Comparison of ENCODE assay signal across 21 cellular contexts in the genomic region with DNA sequence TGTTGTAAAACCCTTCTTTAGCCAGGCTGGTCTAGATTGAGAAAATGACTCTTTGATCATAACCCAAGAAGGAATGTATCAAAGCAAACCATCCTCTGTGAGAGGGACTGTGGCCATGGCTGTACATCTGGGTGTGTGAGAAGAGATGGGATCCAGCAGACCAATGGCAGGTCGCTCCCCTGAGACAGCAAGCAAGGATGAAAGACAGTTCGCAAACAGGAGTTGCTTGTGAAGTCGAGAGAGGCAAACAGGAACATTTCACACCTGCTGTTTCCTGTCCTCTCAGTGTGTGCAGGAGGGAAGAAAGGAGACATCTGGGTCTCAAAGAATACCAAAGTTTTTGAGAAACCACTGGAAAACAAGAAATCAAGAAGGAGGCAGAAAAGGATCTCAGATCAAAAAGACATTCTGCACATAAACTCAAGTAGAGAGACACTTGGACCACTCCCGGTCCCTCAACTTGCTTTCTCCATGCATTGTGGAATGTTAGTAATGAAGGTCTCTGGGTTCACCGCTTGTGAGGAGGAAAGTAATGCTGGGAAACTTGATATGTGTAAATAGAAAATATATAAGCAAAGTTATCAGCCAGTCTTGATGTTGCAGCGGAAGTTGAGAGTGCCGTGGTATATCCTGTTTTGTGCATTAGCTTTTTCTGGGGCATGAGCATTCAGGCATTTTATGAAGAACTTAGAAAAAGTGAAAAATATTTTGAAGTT.
DNase-seq lines count a peak whose midpoint lies in the region; ATAC-seq and TF ChIP-seq lines count a peak whose summit lies in the region.
"Had no signal": no experiment of that assay in that cellular context is flagged by ENCODE, and none has a peak within 500 bp of the region (broad histone marks: within the 10 kb centered on the region; RNA-seq: fewer than 3 reads in every experiment).

No MANE protein-coding gene starts in this region.

- no peak overlapping the region for H2AFZ ChIP-seq in PC-9

- POLR2A ChIA-PET in PC-9 (lab: Charles Lee; ENCODE audit: unreplicated experiment): no interaction called here
- POLR2A ChIA-PET in naive thymus-derived CD8-positive, alpha-beta T cell (lab: Charles Lee): no interaction called here

- H3K27ac ChIP-seq in PC-9 (peak overlapping the region; percentile 47), left lung (no peak overlapping the region)
- H3K27ac ChIP-seq: heart left ventricle, sigmoid colon, SJCRH30, tibial artery had no signal

- H3K9me2 ChIP-seq in PC-9 (ENCODE audit: insufficient read depth): no peaks in the 10 kb centered on the region

- H3K27ac Mint-ChIP-seq in activated naive CD4-positive, alpha-beta T cell treated with anti-CD3 and anti-CD28 coated beads, Interleukin-2, amount 50 U/mL, for 24 hours: no peak overlapping the region
- H3K27ac Mint-ChIP-seq in naive thymus-derived CD8-positive, alpha-beta T cell: peak overlapping the region in 7 of 10 donors; percentile 41 to 88 (median 71)
- H3K27ac Mint-ChIP-seq: endodermal cell; stimulated activated naive B cell treated with anti-CD40 and anti-IgM and Interleukin-4, amounts not matched to agents 10 μg/mL and 1 μg/mL and 100 μg/mL, for 72 hours; T-helper 2 cell treated with Interferon-gamma antibody and Interleukin-4, amounts not matched to agents 5 μg/mL and 100 μg/mL, for 36 hours had no signal

- H3K9me3 ChIP-seq in PC-9 (ENCODE audit: insufficient read depth, low read depth) (no peaks in the 10 kb centered on the region), left lung (no peaks in the 10 kb centered on the region)
- H3K9me3 ChIP-seq: heart left ventricle, sigmoid colon, SJCRH30, tibial artery had no signal

- peaks cover 10% of the 10 kb centered on the region; the same call in 1 of the 2 replicates for H3F3A ChIP-seq in PC-9 (ENCODE audit: insufficient read depth, low read depth)

- no peaks in the 10 kb centered on the region for H3K36me3 Mint-ChIP-seq in activated naive CD4-positive, alpha-beta T cell treated with anti-CD3 and anti-CD28 coated beads, Interleukin-2, amount 50 U/mL, for 24 hours
- no peaks in the 10 kb centered on the region for H3K36me3 Mint-ChIP-seq in naive thymus-derived CD8-positive, alpha-beta T cell
- H3K36me3 Mint-ChIP-seq: stimulated activated naive B cell treated with anti-CD40 and anti-IgM and Interleukin-4, amounts not matched to agents 10 μg/mL and 1 μg/mL and 100 μg/mL, for 72 hours had no signal

- no peaks in the 10 kb centered on the region for H3K36me3 ChIP-seq in PC-9 (ENCODE audit: low read depth)
- H3K36me3 ChIP-seq in left lung: no peaks in the 10 kb centered on the region
- H3K36me3 ChIP-seq: heart left ventricle, sigmoid colon, SJCRH30, tibial artery had no signal

- H3K9me3 Mint-ChIP-seq in activated naive CD4-positive, alpha-beta T cell treated with anti-CD3 and anti-CD28 coated beads, Interleukin-2, amount 50 U/mL, for 24 hours: no peaks in the 10 kb centered on the region
- no peaks in the 10 kb centered on the region for H3K9me3 Mint-ChIP-seq in naive thymus-derived CD8-positive, alpha-beta T cell
- H3K9me3 Mint-ChIP-seq: endodermal cell; stimulated activated naive B cell treated with anti-CD40 and anti-IgM and Interleukin-4, amounts not matched to agents 10 μg/mL and 1 μg/mL and 100 μg/mL, for 72 hours; T-helper 2 cell treated with Interferon-gamma antibody and Interleukin-4, amounts not matched to agents 5 μg/mL and 100 μg/mL, for 36 hours had no signal

- H3K4me1 ChIP-seq in PC-9 (replicated peaks; ENCODE audit: insufficient read depth) (peaks cover 36% of the 10 kb centered on the region), left lung (no peaks in the 10 kb centered on the region)
- H3K4me1 ChIP-seq: heart left ventricle, sigmoid colon, tibial artery had no signal

- intact Hi-C loops in PC-9 (cut with micrococcal nuclease; ENCODE audit: unreplicated experiment) (loop anchor here (2.0 to 5.0 kb wide), 3 partner anchors 150 to 538 kb away; no protein-coding TSS in a partner anchor), left lung (cut with DNase I) (no loop called here), Right ventricle myocardium superior (cut with DNase I) (no loop called here)

- peak overlapping the region; percentile 9; the same call in 1 of the 2 replicates for H3K4me2 ChIP-seq in PC-9

- TF ChIP-seq CTCF in PC-9 (conservative IDR thresholded peaks at IDR 0.05) (no peak), left lung (IDR thresholded peaks at IDR 0.05) (no peak)

- H3K27me3 ChIP-seq in PC-9 (ENCODE audit: insufficient read depth, low read depth) (no peaks in the 10 kb centered on the region), left lung (no peaks in the 10 kb centered on the region)
- H3K27me3 ChIP-seq: heart left ventricle, sigmoid colon, SJCRH30, tibial artery had no signal

- peaks cover 9% of the 10 kb centered on the region for H3K27me3 Mint-ChIP-seq in activated naive CD4-positive, alpha-beta T cell treated with anti-CD3 and anti-CD28 coated beads, Interleukin-2, amount 50 U/mL, for 24 hours
- no peaks in the 10 kb centered on the region for H3K27me3 Mint-ChIP-seq in naive thymus-derived CD8-positive, alpha-beta T cell
- H3K27me3 Mint-ChIP-seq: stimulated activated naive B cell treated with anti-CD40 and anti-IgM and Interleukin-4, amounts not matched to agents 10 μg/mL and 1 μg/mL and 100 μg/mL, for 72 hours had no signal

- no peaks in the 10 kb centered on the region for H4K20me1 ChIP-seq in PC-9 (ENCODE audit: insufficient read depth)

- BruUV-seq in PC-9 (replicated peaks; lab: Mats Ljungman, UMichigan): no TSS peak

- peaks cover 17% of the 10 kb centered on the region for H3K4me1 Mint-ChIP-seq in activated naive CD4-positive, alpha-beta T cell treated with anti-CD3 and anti-CD28 coated beads, Interleukin-2, amount 50 U/mL, for 24 hours
- H3K4me1 Mint-ChIP-seq in naive thymus-derived CD8-positive, alpha-beta T cell: peaks cover 4 to 13% (median 10%) of the 10 kb centered on the region in 4 donors

- H3K4me3 Mint-ChIP-seq in activated naive CD4-positive, alpha-beta T cell treated with anti-CD3 and anti-CD28 coated beads, Interleukin-2, amount 50 U/mL, for 24 hours: peak overlapping the region; percentile 65
- peak overlapping the region in 9 of 10 donors; percentile 11 to 75 (median 69) for H3K4me3 Mint-ChIP-seq in naive thymus-derived CD8-positive, alpha-beta T cell
- H3K4me3 Mint-ChIP-seq: endodermal cell; stimulated activated naive B cell treated with anti-CD40 and anti-IgM and Interleukin-4, amounts not matched to agents 10 μg/mL and 1 μg/mL and 100 μg/mL, for 72 hours; T-helper 2 cell treated with Interferon-gamma antibody and Interleukin-4, amounts not matched to agents 5 μg/mL and 100 μg/mL, for 36 hours had no signal

- H3K4me3 ChIP-seq in PC-9: no peak overlapping the region
- no peak overlapping the region for H3K4me3 ChIP-seq in left lung
- H3K4me3 ChIP-seq: heart left ventricle, lung, sigmoid colon, SJCRH30, tibial artery had no signal

- no peak for DNase-seq in activated naive CD4-positive, alpha-beta T cell treated with Interleukin-2 at 50 U/mL for 16 hours
- DNase-seq in H4 (ENCODE audit: low spot score) (peak; percentile 33), PC-9 (peak; percentile 20 to 62), NCI-H774 (lab: John Stamatoyannopoulos, UW) (no peak), left lung (no peak), Right ventricle myocardium superior (no peak)
- DNase-seq in naive thymus-derived CD8-positive, alpha-beta T cell: no peak
- DNase-seq: activated CD4-positive, CD25-positive, alpha-beta regulatory T cell; activated effector memory CD4-positive, alpha-beta T cell treated with Interleukin-2 at 50 U/mL for 16 hours; endodermal cell; heart left ventricle; NCI-H1105; NCI-H2081 treated with DMSO at 0.1 percent for 48 hours; NCI-H524; sigmoid colon; stimulated activated naive B cell treated with anti-CD40 and anti-IgM and Interleukin-4, amounts not matched to agents 10 μg/mL and 1 μg/mL and 100 μg/mL, for 72 hours; tibial artery had no signal

- no peaks in the 10 kb centered on the region for H3K79me2 ChIP-seq in PC-9 (ENCODE audit: low read depth)

- CTCF ChIA-PET in PC-9 (lab: Charles Lee): no interaction called here

- ATAC-seq in naive thymus-derived CD8-positive, alpha-beta T cell: peak in 1 of 2 donors; percentile 18
- ATAC-seq in left lung (no peak), Right ventricle myocardium superior (ENCODE audit: poor library complexity) (no peak)
- ATAC-seq: heart left ventricle; stimulated activated naive B cell treated with anti-CD40 and anti-IgM and Interleukin-4, amounts not matched to agents 10 μg/mL and 1 μg/mL and 100 μg/mL, for 72 hours had no signal

Comparison
In these comparisons a context has a peak if more than half of its experiments do, and no peak if none do; other contexts are left out.
1. DNase-seq: peak in H4 (single experiment) and PC-9 (2 of 2); none in activated naive CD4-positive, alpha-beta T cell treated with Interleukin-2 at 50 U/mL for 16 hours (single experiment), naive thymus-derived CD8-positive, alpha-beta T cell (0 of 10), NCI-H774 (single experiment), left lung (0 of 2) and Right ventricle myocardium superior (single experiment).